Comparison of ENCODE assay signal across 31 cellular contexts in the genomic region with DNA sequence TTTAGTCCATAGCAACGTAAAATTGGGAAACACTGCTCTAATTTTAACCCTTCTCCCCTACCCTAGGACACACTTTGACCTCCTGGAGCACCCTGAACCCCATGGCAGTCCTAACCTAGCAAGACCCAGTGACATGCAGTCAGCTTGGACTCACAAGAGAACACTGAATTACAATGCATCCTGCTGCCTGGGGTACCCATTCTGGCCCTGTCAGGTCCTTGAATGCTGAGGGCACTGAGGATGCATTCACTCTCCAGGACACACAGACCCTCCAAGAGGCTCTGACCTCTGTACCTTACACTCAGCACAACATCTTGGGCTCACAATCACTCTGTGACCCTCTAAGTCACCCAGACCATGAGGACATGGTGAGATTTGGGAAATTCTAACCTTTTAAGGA. TPM values are rescaled to one million over a fixed set of nuclear protein-coding genes. Genes with fewer than 3 reads are reported as not detected.
"Had no signal": no experiment of that assay in that cellular context is flagged by ENCODE, and none has a peak within 500 bp of the region (broad histone marks: within the 10 kb centered on the region; RNA-seq: fewer than 3 reads in every experiment).

No MANE protein-coding gene starts in this region.

- H3K4me3 ChIP-seq: heart left ventricle, left ventricle myocardium inferior, lower lobe of right lung, prostate gland, right lobe of liver, stomach, thoracic aorta, transverse colon had no signal

- ATAC-seq: lower lobe of right lung; stimulated activated memory B cell treated with anti-CD40 and anti-IgM and Interleukin-4, amounts not matched to agents 10 μg/mL and 1 μg/mL and 100 μg/mL, for 72 hours had no signal

- H3K27ac Mint-ChIP-seq: endodermal cell; immature natural killer cell; memory B cell; mesothelial cell of epicardium; nephron; stimulated activated memory B cell treated with anti-CD40 and anti-IgM and Interleukin-4, amounts not matched to agents 10 μg/mL and 1 μg/mL and 100 μg/mL, for 72 hours had no signal

- H3K4me1 Mint-ChIP-seq: endodermal cell; immature natural killer cell; mesothelial cell of epicardium; nephron; stimulated activated memory B cell treated with anti-CD40 and anti-IgM and Interleukin-4, amounts not matched to agents 10 μg/mL and 1 μg/mL and 100 μg/mL, for 72 hours had no signal

- H3K27me3 ChIP-seq: right lobe of liver had no signal

- DNase-seq: dermis blood vessel endothelial cell; effector CD4-positive, alpha-beta T cell; endodermal cell; heart left ventricle; hypothalamus; immature natural killer cell; left ventricle myocardium inferior; lower lobe of right lung; occipital lobe; right lobe of liver; stimulated activated CD4-positive, alpha-beta T cell treated with anti-CD3 and anti-CD28 coated beads, Interleukin-4, amount 100 ng/mL, for 1 hour; stimulated activated CD8-positive, alpha-beta memory T cell treated with anti-CD3 and anti-CD28 coated beads, Interleukin-4, amount 100 ng/mL, for 48 hours; stomach; substantia nigra; transverse colon had no signal

- H3K36me3 Mint-ChIP-seq: immature natural killer cell; memory B cell; mesothelial cell of epicardium; stimulated activated memory B cell treated with anti-CD40 and anti-IgM and Interleukin-4, amounts not matched to agents 10 μg/mL and 1 μg/mL and 100 μg/mL, for 72 hours had no signal

- H3K9me3 ChIP-seq: heart left ventricle, left ventricle myocardium inferior, lower lobe of right lung, prostate gland, right lobe of liver, stomach, thoracic aorta, transverse colon had no signal

- H3K9me3 Mint-ChIP-seq: endodermal cell; immature natural killer cell; memory B cell; mesothelial cell of epicardium; nephron; stimulated activated memory B cell treated with anti-CD40 and anti-IgM and Interleukin-4, amounts not matched to agents 10 μg/mL and 1 μg/mL and 100 μg/mL, for 72 hours had no signal

- H3K4me1 ChIP-seq: heart left ventricle, left ventricle myocardium inferior, lower lobe of right lung, parathyroid adenoma, prostate gland, right lobe of liver, stomach, transverse colon had no signal

- H3K4me3 Mint-ChIP-seq: endodermal cell; immature natural killer cell; memory B cell; mesothelial cell of epicardium; nephron; stimulated activated memory B cell treated with anti-CD40 and anti-IgM and Interleukin-4, amounts not matched to agents 10 μg/mL and 1 μg/mL and 100 μg/mL, for 72 hours had no signal

- H3K36me3 ChIP-seq: heart left ventricle, left ventricle myocardium inferior, lower lobe of right lung, prostate gland, right lobe of liver, stomach, thoracic aorta, transverse colon had no signal

- H3K27ac ChIP-seq: heart left ventricle, left ventricle myocardium inferior, lower lobe of right lung, parathyroid adenoma, prostate gland, right lobe of liver, stomach, thoracic aorta, transverse colon had no signal

RNA-seq across cellular contexts. Expression of gene PROP1, which starts 1.8 kb away (rescaled TPM):
- total RNA-seq: dermis blood vessel endothelial cell, endodermal cell, endothelial cell of umbilical vein, fibroblast of lung, frontal cortex, glomerular endothelial cell, heart left ventricle, left ventricle myocardium inferior, lower lobe of right lung, mesothelial cell of epicardium, mucosa of gallbladder, myocyte, occipital lobe, prostate gland, renal cortical epithelial cell, right lobe of liver, stomach, thoracic aorta, transverse colon had no signal
- polyA plus RNA-seq: endothelial cell of umbilical vein, esophagus, fibroblast of lung, heart left ventricle, immature natural killer cell, keratinocyte, stomach had no signal
